Comparison of ENCODE assay signal across 29 cellular contexts in the genomic region with DNA sequence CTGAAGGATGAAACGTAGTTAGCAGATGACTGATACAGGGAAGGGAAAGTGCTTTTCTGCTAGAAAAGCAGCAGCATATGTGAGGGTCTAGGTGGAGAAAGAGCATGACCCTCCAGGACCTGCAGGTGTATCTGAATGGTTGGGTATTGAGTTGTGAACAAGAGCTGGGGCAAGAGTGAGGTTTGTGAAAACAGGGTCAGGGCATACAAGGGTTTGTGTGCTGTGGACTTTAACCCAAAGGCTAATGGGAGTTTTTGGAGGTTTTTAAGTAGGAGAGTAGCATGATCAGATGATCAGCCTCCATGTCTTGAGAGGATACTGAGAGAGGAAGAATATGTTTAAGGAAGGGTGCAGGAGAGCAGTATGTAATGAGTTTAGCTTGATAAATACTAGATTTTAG. TPM values are rescaled to one million over a fixed set of nuclear protein-coding genes. Genes with fewer than 3 reads are reported as not detected.
DNase-seq lines count a peak whose midpoint lies in the region; ATAC-seq and TF ChIP-seq lines count a peak whose summit lies in the region.
"Had no signal": no experiment of that assay in that cellular context is flagged by ENCODE, and none has a peak within 500 bp of the region (broad histone marks: within the 10 kb centered on the region; RNA-seq: fewer than 3 reads in every experiment).

No MANE protein-coding gene starts in this region.

- no peak overlapping the region for H3K4me3 ChIP-seq in BLaER1 treated with 17β-estradiol and CSF1 and Interleukin-3, amounts not matched to agents 10 nM and 100 nM
- H3K4me3 ChIP-seq in right lobe of liver, result no peak overlapping the region
- no peak overlapping the region for H3K4me3 ChIP-seq in ovary
- H3K4me3 ChIP-seq: gastroesophageal sphincter, lung, right atrium auricular region, tibial nerve had no signal

- H3K9me3 Mint-ChIP-seq in T-helper 2 cell treated with Interferon-gamma antibody and Interleukin-4, amounts not matched to agents 5 μg/mL and 100 μg/mL, for 36 hours, result no peaks in the 10 kb centered on the region
- H3K9me3 Mint-ChIP-seq: brain, endodermal cell had no signal

- H3K4me1 Mint-ChIP-seq in T-helper 2 cell treated with Interferon-gamma antibody and Interleukin-4, amounts not matched to agents 5 μg/mL and 100 μg/mL, for 36 hours (ENCODE audit: low read depth), result peaks cover 77% of the 10 kb centered on the region
- H3K4me1 Mint-ChIP-seq in T-helper 17 cell, result peaks cover 75% of the 10 kb centered on the region
- H3K4me1 Mint-ChIP-seq: endodermal cell had no signal

- no peak for TF ChIP-seq EP300 in ovary (IDR thresholded peaks at IDR 0.05)

- H3K4me1 ChIP-seq in BLaER1 treated with 17β-estradiol and CSF1 and Interleukin-3, amounts not matched to agents 10 nM and 100 nM, result peaks cover 65 to 92% (median 82%) of the 10 kb centered on the region in 10 experiments
- H3K4me1 ChIP-seq in right lobe of liver (no peaks in the 10 kb centered on the region), ovary (ENCODE audit: insufficient read depth) (no peaks in the 10 kb centered on the region)
- H3K4me1 ChIP-seq: Caco-2, right atrium auricular region had no signal

- ATAC-seq in T-helper 17 cell (no peak), right lobe of liver (peak in 3 of 4 donors; percentile 20 to 66 (median 51)), GM18870 (IDR thresholded peaks at IDR 0.05; ENCODE audit: unreplicated experiment) (no peak), HG02870 (IDR thresholded peaks at IDR 0.05; ENCODE audit: unreplicated experiment) (no peak)
- ATAC-seq: gastroesophageal sphincter; Right ventricle myocardium inferior; stimulated activated naive CD8-positive, alpha-beta T cell treated with anti-CD3 and anti-CD28 coated beads, Interleukin-15, Interleukin-2, amounts not matched to agents 100 U/mL and 50 U/mL, for 24 hours had no signal

- peaks cover 75 to 100% (median 93%) of the 10 kb centered on the region in 11 experiments for H3K36me3 ChIP-seq in BLaER1 treated with 17β-estradiol and CSF1 and Interleukin-3, amounts not matched to agents 10 nM and 100 nM
- H3K36me3 ChIP-seq in right lobe of liver, result peaks cover 0 to 3% (median 0%) of the 10 kb centered on the region in 4 donors
- no peaks in the 10 kb centered on the region for H3K36me3 ChIP-seq in ovary
- H3K36me3 ChIP-seq: right atrium auricular region had no signal

- H3K36me3 Mint-ChIP-seq in T-helper 2 cell treated with Interferon-gamma antibody and Interleukin-4, amounts not matched to agents 5 μg/mL and 100 μg/mL, for 36 hours (ENCODE audit: low read depth), result peaks cover 61% of the 10 kb centered on the region
- H3K36me3 Mint-ChIP-seq in T-helper 17 cell (ENCODE audit: low read depth), result peaks cover 19% of the 10 kb centered on the region

- peak overlapping the region; percentile 13 for H3K4me3 Mint-ChIP-seq in T-helper 2 cell treated with Interferon-gamma antibody and Interleukin-4, amounts not matched to agents 5 μg/mL and 100 μg/mL, for 36 hours
- H3K4me3 Mint-ChIP-seq in T-helper 17 cell, result peak overlapping the region; percentile 71
- H3K4me3 Mint-ChIP-seq: brain, endodermal cell had no signal

- no peaks in the 10 kb centered on the region for H3K27me3 ChIP-seq in BLaER1 treated with 17β-estradiol and CSF1 and Interleukin-3, amounts not matched to agents 10 nM and 100 nM
- H3K27me3 ChIP-seq in right lobe of liver (no peaks in the 10 kb centered on the region), ovary (no peaks in the 10 kb centered on the region)
- H3K27me3 ChIP-seq: gastroesophageal sphincter, right atrium auricular region, tibial nerve had no signal

- H3K27me3 Mint-ChIP-seq in T-helper 2 cell treated with Interferon-gamma antibody and Interleukin-4, amounts not matched to agents 5 μg/mL and 100 μg/mL, for 36 hours (ENCODE audit: low read depth), result no peaks in the 10 kb centered on the region
- H3K27me3 Mint-ChIP-seq in T-helper 17 cell, result no peaks in the 10 kb centered on the region

- intact Hi-C loops in right lobe of liver (cut with DNase I) (no loop called here), ovary (cut with DNase I) (loop anchor here in 1 of 4 donors (5.0 kb wide), 1 partner anchor 1788 kb away; no protein-coding TSS in a partner anchor)

- WGBS in right lobe of liver (ENCODE audit: insufficient coverage, low coverage, low lambda C conversion rate, missing lambda C conversion rate), result 64% methylated on average over 1 of the region's 1 CpG
- WGBS in ovary, 3 donors, result 82 to 92% (median 89%) methylated on average over 1 of the region's 1 CpG

- H3K27ac Mint-ChIP-seq in T-helper 2 cell treated with Interferon-gamma antibody and Interleukin-4, amounts not matched to agents 5 μg/mL and 100 μg/mL, for 36 hours, result peak overlapping the region; percentile 46
- peak overlapping the region; percentile 95 for H3K27ac Mint-ChIP-seq in T-helper 17 cell
- H3K27ac Mint-ChIP-seq: brain, endodermal cell had no signal

- peaks cover 0 to 100% (median 54%) of the 10 kb centered on the region in 11 experiments; a peak in 18 of 22 replicates for H4K20me1 ChIP-seq in BLaER1 treated with 17β-estradiol and CSF1 and Interleukin-3, amounts not matched to agents 10 nM and 100 nM

- no peaks in the 10 kb centered on the region for H3K9me3 ChIP-seq in BLaER1 treated with 17β-estradiol and CSF1 and Interleukin-3, amounts not matched to agents 10 nM and 100 nM (replicated peaks in 1 of 11)
- H3K9me3 ChIP-seq in T-helper 17 cell (ENCODE audit: control insufficient read depth, low read length, poor library complexity, severe bottlenecking), result no peaks in the 10 kb centered on the region
- no peaks in the 10 kb centered on the region for H3K9me3 ChIP-seq in right lobe of liver
- H3K9me3 ChIP-seq in ovary, result no peaks in the 10 kb centered on the region
- H3K9me3 ChIP-seq: Caco-2, gastroesophageal sphincter, right atrium auricular region, tibial nerve had no signal

- TF ChIP-seq POLR2A in right lobe of liver (IDR thresholded peaks at IDR 0.05), result no peak
- no peak for TF ChIP-seq POLR2A in ovary (IDR thresholded peaks at IDR 0.05)

- 0 out of 22 replicates have a peak overlapping the region, but pooled peaks of 2 of the 11 experiments have one; percentile 2 to 9 for H3K9ac ChIP-seq in BLaER1 treated with 17β-estradiol and CSF1 and Interleukin-3, amounts not matched to agents 10 nM and 100 nM

- peak overlapping the region; percentile 16 to 96 (median 48); a peak in 21 of 22 replicates for H3K4me2 ChIP-seq in BLaER1 treated with 17β-estradiol and CSF1 and Interleukin-3, amounts not matched to agents 10 nM and 100 nM

- no peak for DNase-seq in T-helper 2 cell treated with Interferon-gamma antibody and Interleukin-4, amounts not matched to agents 5 μg/mL and 100 μg/mL, for 36 hours (ENCODE audit: low spot score)
- DNase-seq in T-helper 2 cell (no peak), T-helper 17 cell (no peak), right lobe of liver (no peak), ovary (no peak)
- DNase-seq: 8988T; activated CD4-positive, alpha-beta T cell treated with anti-CD3 and anti-CD28 coated beads for 4 hours; activated T-cell treated with anti-CD3 and anti-CD28 coated beads for 4 hours; Caco-2; endodermal cell; Karpas-422; NCI-H1105; NCI-H2029 treated with DMSO at 0.1 percent for 48 hours; NCI-H226; NCI-H774; stimulated activated CD4-positive, alpha-beta T cell treated with anti-CD3 and anti-CD28 coated beads, Interleukin-4, amount 100 ng/mL, for 24 hours; stimulated activated naive CD8-positive, alpha-beta T cell treated with anti-CD3 and anti-CD28 coated beads, Interleukin-15, Interleukin-2, amounts not matched to agents 100 U/mL and 50 U/mL, for 24 hours had no signal

- TF ChIP-seq CTCF in right lobe of liver (IDR thresholded peaks at IDR 0.05) (no peak), ovary (IDR thresholded peaks at IDR 0.05) (no peak)

- H3K27ac ChIP-seq in BLaER1 treated with 17β-estradiol and CSF1 and Interleukin-3, amounts not matched to agents 10 nM and 100 nM, result peak overlapping the region in 2 of 11 experiments; percentile 10 to 24; a peak in 1 of 22 replicates
- H3K27ac ChIP-seq in right lobe of liver (no peak overlapping the region), ovary (no peak overlapping the region)
- H3K27ac ChIP-seq: gastroesophageal sphincter, right atrium auricular region, tibial nerve had no signal

RNA-seq across cellular contexts. Expression of a gene that starts 6.1 kb away (rescaled TPM):
- 1 to 10 TPM; 3.3 to 3.6 TPM for total RNA-seq in T-helper 17 cell
- total RNA-seq in right lobe of liver, result 1 to 10 TPM in 2 of 6 experiments, under 1 TPM in 3, not detected in 1; 0.69 to 1.6 (median 0.90) TPM
- 1 to 10 TPM; 1.0 to 7.1 (median 4.9) TPM for total RNA-seq in ovary
- polyA plus RNA-seq in ovary, result under 1 TPM; 0.22 to 0.54 TPM

RNA-seq across cellular contexts. Expression of a gene that starts 7.7 kb away (rescaled TPM):
- total RNA-seq in T-helper 17 cell (10 to 100 TPM; 41.6 to 42.5 TPM), right lobe of liver (10 to 100 TPM in 4 of 6 experiments, 1 to 10 TPM in 2; 8.4 to 30.5 (median 14.0) TPM), ovary (10 to 100 TPM; 22.3 to 46.8 (median 30.6) TPM)
- 10 to 100 TPM; 34.2 to 36.7 TPM for polyA plus RNA-seq in ovary

RNA-seq across cellular contexts. Expression of a gene that starts 10.2 kb away (rescaled TPM):
- total RNA-seq in T-helper 17 cell (1 to 10 TPM; 7.1 to 9.4 TPM), right lobe of liver (10 to 100 TPM; 25.8 to 41.7 (median 33.6) TPM), ovary (10 to 100 TPM; 17.0 to 42.0 (median 34.0) TPM)
- polyA plus RNA-seq in ovary, result 10 to 100 TPM; 21.1 to 80.6 TPM

RNA-seq across cellular contexts. Expression of a gene that starts 19.2 kb away (rescaled TPM):
- total RNA-seq in T-helper 17 cell (under 1 TPM in 1 of 2 donors, not detected in 1; 0.70 TPM), right lobe of liver (under 1 TPM in 3 of 6 experiments, not detected in 3; 0.44 to 0.83 (median 0.55) TPM), ovary (1 to 10 TPM in 1 of 7 donors, under 1 TPM in 1, not detected in 5; 0.38 to 1.8 TPM)
- polyA plus RNA-seq in ovary, result under 1 TPM in 1 of 2 donors, not detected in 1; 0.21 TPM
- total RNA-seq: Caco-2, endodermal cell, gastroesophageal sphincter, H1, osteoblast, right atrium auricular region, tibial nerve had no signal
- polyA plus RNA-seq: H1, keratinocyte had no signal

RNA-seq across cellular contexts. Expression of a gene that starts 44.4 kb away (rescaled TPM):
- 10 to 100 TPM; 60.5 to 74.6 TPM for total RNA-seq in T-helper 17 cell
- total RNA-seq in right lobe of liver, result 1 to 10 TPM; 1.6 to 9.6 (median 5.4) TPM
- total RNA-seq in ovary, result 10 to 100 TPM; 22.9 to 60.5 (median 43.2) TPM
- polyA plus RNA-seq in ovary, result 10 to 100 TPM; 36.7 to 43.5 TPM

Comparison
In these comparisons a context has a peak if more than half of its experiments do, and no peak if none do; other contexts are left out.
1. ATAC-seq: peak in right lobe of liver (3 of 4); none in T-helper 17 cell (single experiment), GM18870 (single experiment) and HG02870 (single experiment).